19 cellular contexts compared by ENCODE assay signal in the genomic region with DNA sequence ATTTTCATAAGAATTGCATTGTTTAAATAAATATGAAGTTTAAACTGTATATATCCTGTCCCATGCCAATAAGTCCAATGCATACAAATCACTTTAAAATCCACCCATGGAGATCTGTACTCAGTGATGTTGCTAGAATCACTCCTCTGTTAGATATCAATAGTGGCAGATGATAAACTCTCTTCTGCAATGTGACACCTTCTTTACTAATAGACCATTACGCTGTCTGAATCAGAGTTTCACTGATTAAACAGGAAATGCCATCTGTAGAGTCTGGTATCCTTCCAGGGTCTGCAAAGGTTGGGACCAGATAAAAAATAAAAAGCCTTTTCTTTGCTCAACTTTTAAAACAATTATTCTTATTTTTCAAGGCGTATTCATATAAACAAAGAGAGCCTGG.
"Had no signal": no experiment of that assay in that cellular context is flagged by ENCODE, and none has a peak within 500 bp of the region (broad histone marks: within the 10 kb centered on the region; RNA-seq: fewer than 3 reads in every experiment).

No MANE protein-coding gene starts in this region.

- ATAC-seq: activated CD4-positive, alpha-beta T cell treated with anti-CD3 and anti-CD28 coated beads for 36 hours; activated CD8-positive, alpha-beta memory T cell treated with anti-CD3 and anti-CD28 coated beads, Interleukin-2, amount 10 ng/mL, durations not matched to agents 7 days and 5 days; gastroesophageal sphincter; heart right ventricle; sciatic nerve; stimulated activated naive CD8-positive, alpha-beta T cell treated with anti-CD3 and anti-CD28 coated beads, Interleukin-15, amount 100 ng/mL, for 72 hours had no signal

- H3K27me3 ChIP-seq: cardiac muscle cell, pancreas, spleen, testis, upper lobe of left lung had no signal

- FAIRE-seq: astrocyte, colon, endometrium, pancreas had no signal

- H3K36me3 ChIP-seq: cardiac muscle cell, gastroesophageal sphincter, heart right ventricle, pancreas, spleen, upper lobe of left lung had no signal

- DNase-seq: activated CD4-positive, alpha-beta memory T cell treated with anti-CD3 and anti-CD28 coated beads for 36 hours; activated CD4-positive, alpha-beta T cell treated with anti-CD3 and anti-CD28 coated beads for 36 hours; activated CD8-positive, alpha-beta memory T cell treated with anti-CD3 and anti-CD28 coated beads, Interleukin-2, amount 10 ng/mL, durations not matched to agents 7 days and 5 days; activated naive CD4-positive, alpha-beta T cell treated with anti-CD3 and anti-CD28 coated beads, Interleukin-2, amount 10 ng/mL, durations not matched to agents 7 days and 5 days; activated T-cell treated with anti-CD3 and anti-CD28 coated beads, Interleukin-2, amount 50 U/mL, for 1 hour; heart right ventricle; naive B cell; pancreas; spleen; stimulated activated naive CD8-positive, alpha-beta T cell treated with anti-CD3 and anti-CD28 coated beads, Interleukin-15, amount 100 ng/mL, for 72 hours; testis; upper lobe of left lung had no signal

- H3K4me3 ChIP-seq: cardiac muscle cell, gastroesophageal sphincter, heart right ventricle, lung, pancreas, spleen, testis, upper lobe of left lung had no signal
